11 cellular contexts compared by ENCODE assay signal in genomic region chr3:59426851-59427565, GRCh38.
DNase-seq lines count a peak whose midpoint lies in the region; ATAC-seq and TF ChIP-seq lines count a peak whose summit lies in the region.
"Had no signal": no experiment of that assay in that cellular context is flagged by ENCODE, and none has a peak within 500 bp of the region (broad histone marks: within the 10 kb centered on the region; RNA-seq: fewer than 3 reads in every experiment).

No MANE protein-coding gene starts in this region.

- H3K36me3 Mint-ChIP-seq in activated T-cell treated with anti-CD3 and anti-CD28 coated beads, Interleukin-2, amount 50 U/mL, for 4 hours (ENCODE audit: insufficient read depth) = no peaks in the 10 kb centered on the region
- H3K36me3 Mint-ChIP-seq in effector memory CD8-positive, alpha-beta T cell (ENCODE audit: insufficient read depth) = peaks cover 4% of the 10 kb centered on the region
- H3K36me3 Mint-ChIP-seq: stimulated activated naive B cell treated with anti-CD40 and anti-IgM and Interleukin-4, amounts not matched to agents 10 μg/mL and 1 μg/mL and 100 μg/mL, for 72 hours had no signal

- H3K27ac Mint-ChIP-seq in effector memory CD8-positive, alpha-beta T cell = peak overlapping the region; percentile 59 to 70
- H3K27ac Mint-ChIP-seq in stimulated activated naive CD8-positive, alpha-beta T cell treated with anti-CD3 and anti-CD28 coated beads, Interleukin-15, amount 100 ng/mL, for 72 hours = peak overlapping the region in 1 of 2 donors; percentile 89
- H3K27ac Mint-ChIP-seq: stimulated activated naive B cell treated with anti-CD40 and anti-IgM and Interleukin-4, amounts not matched to agents 10 μg/mL and 1 μg/mL and 100 μg/mL, for 72 hours had no signal

- peaks cover 58% of the 10 kb centered on the region for H3K4me1 Mint-ChIP-seq in activated T-cell treated with anti-CD3 and anti-CD28 coated beads, Interleukin-2, amount 50 U/mL, for 4 hours (ENCODE audit: low read depth)
- H3K4me1 Mint-ChIP-seq in effector memory CD8-positive, alpha-beta T cell (ENCODE audit: low read depth in 2 of 2) = peaks cover 40 to 49% of the 10 kb centered on the region in 2 donors
- H3K4me1 Mint-ChIP-seq in stimulated activated naive CD8-positive, alpha-beta T cell treated with anti-CD3 and anti-CD28 coated beads, Interleukin-15, amount 100 ng/mL, for 72 hours = peaks cover 66% of the 10 kb centered on the region

- DNase-seq in activated T-cell treated with anti-CD3 and anti-CD28 coated beads, Interleukin-2, amount 50 U/mL, for 4 hours = no peak
- no peak for DNase-seq in activated T-cell treated with anti-CD3 and anti-CD28 coated beads, Interleukin-2, amount 50 U/mL, for 1 hour
- DNase-seq in RWPE2 (ENCODE audit: low spot score) (no peak), NCI-H2081 treated with DMSO at 0.1 percent for 48 hours (lab: John Stamatoyannopoulos, UW) (no peak)
- no peak for DNase-seq in effector memory CD8-positive, alpha-beta T cell
- DNase-seq in stimulated activated naive CD8-positive, alpha-beta T cell treated with anti-CD3 and anti-CD28 coated beads, Interleukin-15, amount 100 ng/mL, for 72 hours = peak in 1 of 2 donors; percentile 17
- DNase-seq: NCI-H1694; stimulated activated naive B cell treated with anti-CD40 and anti-IgM and Interleukin-4, amounts not matched to agents 10 μg/mL and 1 μg/mL and 100 μg/mL, for 72 hours had no signal

- H3K27me3 ChIP-seq in RWPE2 (ENCODE audit: insufficient read depth, poor library complexity, severe bottlenecking) = no peaks in the 10 kb centered on the region

- H3K9me3 Mint-ChIP-seq in activated T-cell treated with anti-CD3 and anti-CD28 coated beads, Interleukin-2, amount 50 U/mL, for 4 hours = no peaks in the 10 kb centered on the region
- H3K9me3 Mint-ChIP-seq in effector memory CD8-positive, alpha-beta T cell = no peaks in the 10 kb centered on the region
- H3K9me3 Mint-ChIP-seq in stimulated activated naive CD8-positive, alpha-beta T cell treated with anti-CD3 and anti-CD28 coated beads, Interleukin-15, amount 100 ng/mL, for 72 hours = no peaks in the 10 kb centered on the region
- H3K9me3 Mint-ChIP-seq: stimulated activated naive B cell treated with anti-CD40 and anti-IgM and Interleukin-4, amounts not matched to agents 10 μg/mL and 1 μg/mL and 100 μg/mL, for 72 hours had no signal

- ATAC-seq in activated T-cell treated with anti-CD3 and anti-CD28 coated beads, Interleukin-2, amount 50 U/mL, for 4 hours = peak; percentile 25 to 49
- peak; percentile 62 for ATAC-seq in RWPE2 (ENCODE audit: low read depth)
- ATAC-seq in effector memory CD8-positive, alpha-beta T cell (replicated peaks) = peak; percentile 42
- peak; percentile 66 for ATAC-seq in stimulated activated naive CD8-positive, alpha-beta T cell treated with anti-CD3 and anti-CD28 coated beads, Interleukin-15, amount 100 ng/mL, for 72 hours
- no peak for ATAC-seq in HG03108 (IDR thresholded peaks at IDR 0.05; ENCODE audit: unreplicated experiment)
- ATAC-seq in GM19397 (IDR thresholded peaks at IDR 0.05; ENCODE audit: unreplicated experiment) = no peak
- ATAC-seq: sciatic nerve; stimulated activated naive B cell treated with anti-CD40 and anti-IgM and Interleukin-4, amounts not matched to agents 10 μg/mL and 1 μg/mL and 100 μg/mL, for 72 hours had no signal

- no peaks in the 10 kb centered on the region for H3K9me3 ChIP-seq in RWPE2 (ENCODE audit: severe bottlenecking)

- H3K27ac ChIP-seq in RWPE2 (ENCODE audit: poor library complexity, severe bottlenecking) = peak overlapping the region; percentile 85

- no peaks in the 10 kb centered on the region for H3K36me3 ChIP-seq in RWPE2 (ENCODE audit: low read depth)

- no peak for TF ChIP-seq CTCF in RWPE2 (IDR thresholded peaks at IDR 0.05; ENCODE audit: poor library complexity, severe bottlenecking)

- H3K27me3 Mint-ChIP-seq in activated T-cell treated with anti-CD3 and anti-CD28 coated beads, Interleukin-2, amount 50 U/mL, for 4 hours (ENCODE audit: low read depth) = no peaks in the 10 kb centered on the region
- no peaks in the 10 kb centered on the region for H3K27me3 Mint-ChIP-seq in effector memory CD8-positive, alpha-beta T cell
- no peaks in the 10 kb centered on the region for H3K27me3 Mint-ChIP-seq in stimulated activated naive CD8-positive, alpha-beta T cell treated with anti-CD3 and anti-CD28 coated beads, Interleukin-15, amount 100 ng/mL, for 72 hours
- H3K27me3 Mint-ChIP-seq: stimulated activated naive B cell treated with anti-CD40 and anti-IgM and Interleukin-4, amounts not matched to agents 10 μg/mL and 1 μg/mL and 100 μg/mL, for 72 hours had no signal

- peaks cover 35% of the 10 kb centered on the region for H3K4me1 ChIP-seq in RWPE2 (ENCODE audit: insufficient read depth, poor library complexity, severe bottlenecking)

- H3K4me3 ChIP-seq in RWPE2 (ENCODE audit: severe bottlenecking) = no peak overlapping the region

- no peak overlapping the region for H3K4me3 Mint-ChIP-seq in activated T-cell treated with anti-CD3 and anti-CD28 coated beads, Interleukin-2, amount 50 U/mL, for 4 hours
- peak overlapping the region; percentile 39 to 42 for H3K4me3 Mint-ChIP-seq in effector memory CD8-positive, alpha-beta T cell
- H3K4me3 Mint-ChIP-seq in stimulated activated naive CD8-positive, alpha-beta T cell treated with anti-CD3 and anti-CD28 coated beads, Interleukin-15, amount 100 ng/mL, for 72 hours = peak overlapping the region; percentile 50 to 54
- H3K4me3 Mint-ChIP-seq: stimulated activated naive B cell treated with anti-CD40 and anti-IgM and Interleukin-4, amounts not matched to agents 10 μg/mL and 1 μg/mL and 100 μg/mL, for 72 hours had no signal

Comparison
In these comparisons a context has a peak if more than half of its experiments do, and no peak if none do; other contexts are left out.
1. ATAC-seq: peak in activated T-cell treated with anti-CD3 and anti-CD28 coated beads, Interleukin-2, amount 50 U/mL, for 4 hours (2 of 2), RWPE2 (single experiment), effector memory CD8-positive, alpha-beta T cell (single experiment) and stimulated activated naive CD8-positive, alpha-beta T cell treated with anti-CD3 and anti-CD28 coated beads, Interleukin-15, amount 100 ng/mL, for 72 hours (single experiment); none in HG03108 (single experiment) and GM19397 (single experiment).